ENCODE assay signal across 14 cellular contexts in genomic region chr13:110265682-110266430, GRCh38. TPM values are rescaled to one million over a fixed set of nuclear protein-coding genes. Genes with fewer than 3 reads are reported as not detected.
DNase-seq lines count a peak whose midpoint lies in the region; ATAC-seq, FAIRE-seq and TF ChIP-seq lines count a peak whose summit lies in the region.
"Had no signal": no experiment of that assay in that cellular context is flagged by ENCODE, and none has a peak within 500 bp of the region (broad histone marks: within the 10 kb centered on the region; RNA-seq: fewer than 3 reads in every experiment).

No MANE protein-coding gene starts in this region.

- H3K27ac ChIP-seq in astrocyte (ENCODE audit: low read depth, low read length) (no peak overlapping the region), gastroesophageal sphincter (peak overlapping the region in 3 of 4 donors; percentile 73 to 84 (median 73)), upper lobe of left lung (peak overlapping the region; percentile 6 to 61 (median 42))

- H3K4me3 ChIP-seq in astrocyte (ENCODE audit: insufficient read depth, low read depth, low read length) (peak overlapping the region; percentile 25), gastroesophageal sphincter (peak overlapping the region in 1 of 2 donors; percentile 9), upper lobe of left lung (no peak overlapping the region)

- H2AFZ ChIP-seq in astrocyte (ENCODE audit: low read depth, low read length), result no peak overlapping the region

- WGBS in gastroesophageal sphincter (ENCODE audit: low coverage in 1 of 2), 2 donors, result 40 to 55% methylated on average over 3 to 6 of the region's 38 CpGs
- WGBS in upper lobe of left lung, 2 donors, result 58 to 61% methylated on average over 24 to 30 of the region's 38 CpGs

- intact Hi-C loops in left colon (cut with DNase I, micrococcal nuclease), result no loop called here

- H3K9me3 ChIP-seq in astrocyte (ENCODE audit: insufficient read depth, low read depth, low read length), result no peaks in the 10 kb centered on the region
- no peaks in the 10 kb centered on the region for H3K9me3 ChIP-seq in gastroesophageal sphincter
- no peaks in the 10 kb centered on the region for H3K9me3 ChIP-seq in upper lobe of left lung

- peaks cover 30% of the 10 kb centered on the region for H3K4me1 ChIP-seq in astrocyte (ENCODE audit: insufficient read depth, low read length)
- peaks cover 14 to 99% (median 45%) of the 10 kb centered on the region in 3 donors for H3K4me1 ChIP-seq in gastroesophageal sphincter
- peaks cover 30 to 68% (median 53%) of the 10 kb centered on the region in 4 donors for H3K4me1 ChIP-seq in upper lobe of left lung

- H3K4me3 Mint-ChIP-seq in astrocyte (ENCODE audit: unreplicated experiment) (no peak overlapping the region), neural crest cell (no peak overlapping the region)
- no peak overlapping the region for H3K4me3 Mint-ChIP-seq in effector memory CD8-positive, alpha-beta T cell
- H3K4me3 Mint-ChIP-seq: CD8-positive, alpha-beta memory T cell; stimulated activated naive B cell treated with anti-CD40 and anti-IgM and Interleukin-4, amounts not matched to agents 10 μg/mL and 1 μg/mL and 100 μg/mL, for 72 hours had no signal

- H3K9me3 Mint-ChIP-seq in astrocyte (ENCODE audit: unreplicated experiment) (no peaks in the 10 kb centered on the region), neural crest cell (no peaks in the 10 kb centered on the region)
- H3K9me3 Mint-ChIP-seq in effector memory CD8-positive, alpha-beta T cell, result no peaks in the 10 kb centered on the region
- H3K9me3 Mint-ChIP-seq: CD8-positive, alpha-beta memory T cell; stimulated activated naive B cell treated with anti-CD40 and anti-IgM and Interleukin-4, amounts not matched to agents 10 μg/mL and 1 μg/mL and 100 μg/mL, for 72 hours had no signal

- DNase-seq in astrocyte (ENCODE audit: low read depth) (no peak), neural crest cell (ENCODE audit: low read depth, low spot score) (no peak), upper lobe of left lung (peak in 1 of 2 donors; percentile 81), DMS114 treated with DMSO at 0.1 percent for 48 hours (lab: John Stamatoyannopoulos, UW; ENCODE audit: unreplicated experiment) (no peak), left colon (no peak)
- DNase-seq in effector memory CD8-positive, alpha-beta T cell, result no peak
- DNase-seq: activated CD4-positive, alpha-beta T cell treated with anti-CD3 and anti-CD28 coated beads, Interleukin-2, amount 50 U/mL, for 1 hour; CD8-positive, alpha-beta memory T cell; Karpas-422; kidney glomerular epithelial cell; NCI-H2107; stimulated activated CD4-positive, alpha-beta T cell treated with anti-CD3 and anti-CD28 coated beads, Interleukin-4, amount 100 ng/mL, for 1 hour; stimulated activated naive B cell treated with anti-CD40 and anti-IgM and Interleukin-4, amounts not matched to agents 10 μg/mL and 1 μg/mL and 100 μg/mL, for 72 hours had no signal

- H3K27me3 ChIP-seq in astrocyte (ENCODE audit: insufficient read depth, low read length) (no peaks in the 10 kb centered on the region), gastroesophageal sphincter (no peaks in the 10 kb centered on the region), upper lobe of left lung (no peaks in the 10 kb centered on the region)

- ATAC-seq in gastroesophageal sphincter (peak; percentile 26), upper lobe of left lung (ENCODE audit: low FRiP score in 2 of 2) (peak in 1 of 2 donors; percentile 5), left colon (no peak)
- ATAC-seq in effector memory CD8-positive, alpha-beta T cell (replicated peaks), result no peak
- ATAC-seq: stimulated activated naive B cell treated with anti-CD40 and anti-IgM and Interleukin-4, amounts not matched to agents 10 μg/mL and 1 μg/mL and 100 μg/mL, for 72 hours had no signal

- peaks cover 98% of the 10 kb centered on the region for H4K20me1 ChIP-seq in astrocyte (ENCODE audit: insufficient read depth, low read length)

- H3K36me3 ChIP-seq in astrocyte (ENCODE audit: insufficient read depth, low read length) (peaks cover 28% of the 10 kb centered on the region), gastroesophageal sphincter (peaks cover 0 to 5% of the 10 kb centered on the region in 2 donors), upper lobe of left lung (no peaks in the 10 kb centered on the region)

- H3K36me3 Mint-ChIP-seq in astrocyte (ENCODE audit: low read depth, unreplicated experiment) (peaks cover 30% of the 10 kb centered on the region), neural crest cell (ENCODE audit: low read depth) (no peaks in the 10 kb centered on the region)
- no peaks in the 10 kb centered on the region for H3K36me3 Mint-ChIP-seq in effector memory CD8-positive, alpha-beta T cell (ENCODE audit: insufficient read depth)
- H3K36me3 Mint-ChIP-seq: CD8-positive, alpha-beta memory T cell; stimulated activated naive B cell treated with anti-CD40 and anti-IgM and Interleukin-4, amounts not matched to agents 10 μg/mL and 1 μg/mL and 100 μg/mL, for 72 hours had no signal

- H3K27ac Mint-ChIP-seq in astrocyte (ENCODE audit: unreplicated experiment) (peak overlapping the region; percentile 63), neural crest cell (ENCODE audit: unreplicated experiment) (peak overlapping the region; percentile 5)
- no peak overlapping the region for H3K27ac Mint-ChIP-seq in effector memory CD8-positive, alpha-beta T cell
- H3K27ac Mint-ChIP-seq: CD8-positive, alpha-beta memory T cell; stimulated activated naive B cell treated with anti-CD40 and anti-IgM and Interleukin-4, amounts not matched to agents 10 μg/mL and 1 μg/mL and 100 μg/mL, for 72 hours had no signal

- peak overlapping the region; percentile 64 for H3K4me2 ChIP-seq in astrocyte (ENCODE audit: low read length)

- H3K4me1 Mint-ChIP-seq in astrocyte (ENCODE audit: low read depth, unreplicated experiment) (peaks cover 47% of the 10 kb centered on the region), neural crest cell (peaks cover 59% of the 10 kb centered on the region)
- no peaks in the 10 kb centered on the region for H3K4me1 Mint-ChIP-seq in effector memory CD8-positive, alpha-beta T cell (ENCODE audit: low read depth in 2 of 2)
- H3K4me1 Mint-ChIP-seq: CD8-positive, alpha-beta memory T cell; stimulated activated naive B cell treated with anti-CD40 and anti-IgM and Interleukin-4, amounts not matched to agents 10 μg/mL and 1 μg/mL and 100 μg/mL, for 72 hours had no signal

- no peak for FAIRE-seq in astrocyte (lab: Jason Lieb, UNC)

- H3K79me2 ChIP-seq in astrocyte (ENCODE audit: insufficient read depth, low read length), result peaks cover 99% of the 10 kb centered on the region

- H3K27me3 Mint-ChIP-seq in astrocyte (ENCODE audit: low read depth, unreplicated experiment) (no peaks in the 10 kb centered on the region), neural crest cell (ENCODE audit: low read depth) (no peaks in the 10 kb centered on the region)
- peaks cover 14 to 29% of the 10 kb centered on the region in 2 donors for H3K27me3 Mint-ChIP-seq in effector memory CD8-positive, alpha-beta T cell

- TF ChIP-seq POLR2A in gastroesophageal sphincter (IDR thresholded peaks at IDR 0.05) (no peak), upper lobe of left lung (IDR thresholded peaks at IDR 0.05) (no peak)

- TF ChIP-seq EP300 in gastroesophageal sphincter (IDR thresholded peaks at IDR 0.05) (no peak), upper lobe of left lung (IDR thresholded peaks at IDR 0.05) (peak in 1 of 4 donors; percentile 51)

- H3K9ac ChIP-seq in astrocyte (ENCODE audit: low read length), result peak overlapping the region; percentile 7

- TF ChIP-seq CTCF in astrocyte (IDR thresholded peaks at IDR 0.05; ENCODE audit: insufficient read depth, low read depth, low read length) (no peak), gastroesophageal sphincter (IDR thresholded peaks at IDR 0.05) (no peak), neural crest cell (conservative IDR thresholded peaks at IDR 0.05) (no peak), upper lobe of left lung (IDR thresholded peaks at IDR 0.05) (no peak)

RNA-seq across cellular contexts. Expression of gene COL4A1, which starts 41.1 kb away (rescaled TPM):
- total RNA-seq in astrocyte, result 2,489 and 3,103 TPM in 2 replicates
- total RNA-seq in gastroesophageal sphincter, result 100 to 1,000 TPM; 278 to 618 (median 440) TPM
- 65.5 and 67.9 TPM in 2 replicates for total RNA-seq in neural crest cell
- total RNA-seq in upper lobe of left lung, result 100 to 1,000 TPM in 4 of 6 donors, 10 to 100 TPM in 2; 81.7 to 309 (median 167) TPM
- total RNA-seq in left colon, result 10 to 100 TPM; 19.6 to 65.3 TPM
- total RNA-seq: CD8-positive, alpha-beta memory T cell had no signal

RNA-seq across cellular contexts. Expression of gene COL4A2, which starts 41.2 kb away (rescaled TPM):
- total RNA-seq in astrocyte (1,414 and 1,647 TPM in 2 replicates), gastroesophageal sphincter (100 to 1,000 TPM; 478 to 945 (median 543) TPM), neural crest cell (159 and 164 TPM in 2 replicates), upper lobe of left lung (100 to 1,000 TPM; 169 to 458 (median 258) TPM), left colon (10 to 100 TPM; 35.3 to 79.7 TPM)
- total RNA-seq: CD8-positive, alpha-beta memory T cell had no signal

Comparison
In these comparisons a context has a peak if more than half of its experiments do, and no peak if none do; other contexts are left out.
1. H3K27ac Mint-ChIP-seq: peak in astrocyte (single experiment) and neural crest cell (single experiment); none in effector memory CD8-positive, alpha-beta T cell (0 of 2).